ENCODE assay signal across 8 cellular contexts in the genomic region with DNA sequence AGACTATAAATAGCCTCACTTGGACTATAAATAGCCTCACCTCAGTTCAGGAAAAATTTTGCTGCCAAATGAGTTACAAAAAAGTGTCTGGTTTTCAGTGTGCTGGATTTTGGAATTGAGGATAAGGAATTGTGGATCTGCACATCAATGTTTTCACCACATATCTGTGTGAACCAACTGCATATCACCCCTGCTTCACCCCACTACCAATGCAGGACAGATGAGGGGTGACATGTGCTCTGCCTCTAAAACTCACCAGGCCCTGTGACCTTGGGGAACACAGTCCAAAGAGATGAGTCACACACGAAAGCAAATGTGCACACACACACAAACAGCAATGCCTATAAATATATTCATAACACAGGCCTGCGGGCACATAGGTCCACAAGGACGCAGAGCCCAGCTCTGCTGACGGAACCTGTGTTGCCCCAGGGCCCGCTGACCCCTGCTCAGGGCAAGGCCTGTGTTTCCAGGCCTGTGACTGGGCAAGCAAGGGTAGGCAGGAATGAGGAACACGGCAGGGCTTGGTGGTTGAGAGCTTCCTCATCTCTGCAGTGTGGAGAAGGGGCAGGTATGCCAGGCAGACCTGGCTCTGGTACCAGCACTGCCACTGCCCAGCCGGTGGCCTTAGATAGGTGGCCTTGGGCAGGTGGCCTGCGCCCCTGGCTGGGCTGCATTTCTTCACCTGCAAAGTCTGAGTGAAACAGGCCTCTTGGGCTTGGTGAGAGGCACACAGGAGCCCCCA.
DNase-seq lines count a peak whose midpoint lies in the region; ATAC-seq, FAIRE-seq and TF ChIP-seq lines count a peak whose summit lies in the region.

No MANE protein-coding gene starts in this region.

- no peak for ATAC-seq in GM18858 (IDR thresholded peaks at IDR 0.05; ENCODE audit: unreplicated experiment)

- no peaks in the 10 kb centered on the region for H3K9me3 ChIP-seq in neutrophil

- TF ChIP-seq CTCF in coronary artery (IDR thresholded peaks at IDR 0.05) (no peak), neutrophil (IDR thresholded peaks at IDR 0.05) (no peak), GM10266 (IDR thresholded peaks at IDR 0.05; ENCODE audit: control insufficient read depth, insufficient read depth, low read depth, missing control alignments) (no peak), D721Med (IDR thresholded peaks at IDR 0.05; ENCODE audit: insufficient read depth, missing control alignments) (no peak)

- H3K27me3 ChIP-seq in neutrophil, result no peaks in the 10 kb centered on the region

- peaks cover 22 to 46% of the 10 kb centered on the region in 2 experiments for H3K4me1 ChIP-seq in neutrophil (ENCODE audit: control insufficient read depth in 1 of 2, insufficient read depth in 1 of 2, low read depth in 1 of 2, low read length in 1 of 2)

- no peak for FAIRE-seq in D721Med (lab: Jason Lieb, UNC)

- H3K4me3 ChIP-seq in coronary artery, result no peak overlapping the region
- no peak overlapping the region for H3K4me3 ChIP-seq in neutrophil (ENCODE audit: low read depth in 1 of 2, low read length in 1 of 2)

- peak overlapping the region; percentile 73 to 83 for H3K27ac ChIP-seq in coronary artery
- peak overlapping the region; percentile 62 for H3K27ac ChIP-seq in neutrophil

- peak; percentile 67 for DNase-seq in G401 (ENCODE audit: low spot score)
- DNase-seq in NCI-H446 treated with DMSO at 0.1 percent for 48 hours (lab: John Stamatoyannopoulos, UW), result peak; percentile 0
- DNase-seq in coronary artery (ENCODE audit: low spot score), result peak; percentile 81
- DNase-seq in kidney glomerular epithelial cell (lab: John Stamatoyannopoulos, UW), result no peak
- no peak for DNase-seq in GM10266 (ENCODE audit: extremely low spot score)
- DNase-seq in D721Med (ENCODE audit: insufficient read length, low spot score), result no peak

- H3K36me3 ChIP-seq in neutrophil, result no peaks in the 10 kb centered on the region

- in situ Hi-C loops in G401 (cut with HindIII; ENCODE audit: low sequenced_read_pairs), result no loop called here

Comparison
In these comparisons a context has a peak if more than half of its experiments do, and no peak if none do; other contexts are left out.
1. DNase-seq: peak in G401 (single experiment), NCI-H446 treated with DMSO at 0.1 percent for 48 hours (single experiment) and coronary artery (single experiment); none in kidney glomerular epithelial cell (single experiment), GM10266 (single experiment) and D721Med (single experiment).